Comparison of ENCODE assay signal across 8 cellular contexts in genomic region chr9:98974554-98974953, GRCh38. TPM values are rescaled to one million over a fixed set of nuclear protein-coding genes. Genes with fewer than 3 reads are reported as not detected.
DNase-seq lines count a peak whose midpoint lies in the region; ATAC-seq, FAIRE-seq and TF ChIP-seq lines count a peak whose summit lies in the region.

No MANE protein-coding gene starts in this region.

- no peak overlapping the region for H3K4ac ChIP-seq in H1 (replicated peaks; ENCODE audit: insufficient read length, low read depth, low read length)

- no peak overlapping the region for H4K8ac ChIP-seq in H1 (ENCODE audit: extremely low read depth, insufficient read depth, low read length)

- no peaks in the 10 kb centered on the region for H3K9me3 ChIP-seq in H1 (ENCODE audit: insufficient read depth in 2 of 2, low read depth in 1 of 2, low read length in 1 of 2)
- no peaks in the 10 kb centered on the region for H3K9me3 ChIP-seq in sigmoid colon
- no peaks in the 10 kb centered on the region for H3K9me3 ChIP-seq in Peyer's patch

- H3K9ac ChIP-seq in H1 (replicated peaks in 1 of 4; ENCODE audit: extremely low read depth in 1 of 4, low read depth in 3 of 4, low read length in 3 of 4): no peak overlapping the region

- H2BK5ac ChIP-seq in H1 (ENCODE audit: low read depth, low read length): no peak overlapping the region

- H3K4me3 ChIP-seq in H1 (ENCODE audit: extremely low read depth in 1 of 4, insufficient read depth in 2 of 4, low read depth in 3 of 4, low read length in 4 of 4) (no peak overlapping the region), sigmoid colon (peak overlapping the region in 1 of 4 donors; percentile 34), Peyer's patch (peak overlapping the region in 1 of 4 donors; percentile 13)

- 0 out of 2 replicates have a peak overlapping the region, but pooled peaks have one; percentile 63 for H3K18ac ChIP-seq in H1 (ENCODE audit: extremely low read depth, low read length)

- ATAC-seq in GM18511 (IDR thresholded peaks at IDR 0.05; ENCODE audit: unreplicated experiment) (peak; percentile 32), HG03159 (IDR thresholded peaks at IDR 0.05; ENCODE audit: unreplicated experiment) (peak; percentile 20)

- no peak overlapping the region for H3K14ac ChIP-seq in H1 (ENCODE audit: insufficient read length)

- no peak overlapping the region; a peak in 1 of 4 replicates for H3K4me2 ChIP-seq in H1 (ENCODE audit: insufficient read depth in 1 of 2, low read depth in 2 of 2, low read length in 2 of 2)

- no peak for TF ChIP-seq RAD21 in H1 (IDR thresholded peaks at IDR 0.05 in 1 of 2, conservative IDR thresholded peaks at IDR 0.05 in 1 of 2; ENCODE audit: low read depth in 2 of 2, low read length in 2 of 2)

- no peak for TF ChIP-seq EP300 in H1 (IDR thresholded peaks at IDR 0.05; ENCODE audit: borderline replicate concordance in 1 of 2, low read depth in 2 of 2, low read length in 2 of 2)
- TF ChIP-seq EP300 in sigmoid colon (IDR thresholded peaks at IDR 0.05): no peak

- H4K5ac ChIP-seq in H1 (ENCODE audit: insufficient read length, low read depth, low read length): no peak overlapping the region

- H3K79me2 ChIP-seq in H1 (ENCODE audit: control insufficient read depth in 1 of 2, insufficient read depth in 2 of 2, low read length in 2 of 2): no peaks in the 10 kb centered on the region

- no peak overlapping the region for H2AK5ac ChIP-seq in H1 (ENCODE audit: low read depth, low read length)

- no peak overlapping the region for H3K27ac ChIP-seq in H1 (ENCODE audit: low read depth, low read length)
- H3K27ac ChIP-seq in sigmoid colon: peak overlapping the region; percentile 76 to 91 (median 80)
- peak overlapping the region in 1 of 4 donors; percentile 41 for H3K27ac ChIP-seq in Peyer's patch

- H3K36me3 ChIP-seq in H1 (ENCODE audit: control insufficient read depth in 2 of 4, insufficient read depth in 4 of 4, low read length in 3 of 4): no peaks in the 10 kb centered on the region
- H3K36me3 ChIP-seq in sigmoid colon: no peaks in the 10 kb centered on the region
- H3K36me3 ChIP-seq in Peyer's patch: no peaks in the 10 kb centered on the region

- no peak for TF ChIP-seq CTCF in H1 (IDR thresholded peaks at IDR 0.05; ENCODE audit: control extremely low read depth in 1 of 3, insufficient read depth in 1 of 3, low read depth in 1 of 3, low read length in 3 of 3)
- no peak for TF ChIP-seq CTCF in sigmoid colon (IDR thresholded peaks at IDR 0.05)
- no peak for TF ChIP-seq CTCF in Peyer's patch (IDR thresholded peaks at IDR 0.05)

- TF ChIP-seq POLR2A in H1 (IDR thresholded peaks at IDR 0.05; ENCODE audit: control extremely low read depth in 1 of 2, low read depth in 2 of 2, low read length in 2 of 2) (no peak), sigmoid colon (IDR thresholded peaks at IDR 0.05) (no peak), Peyer's patch (IDR thresholded peaks at IDR 0.05) (no peak)

- no peak overlapping the region for H4K91ac ChIP-seq in H1 (replicated peaks; ENCODE audit: insufficient read length, low read length)

- no peak for FAIRE-seq in H1 (lab: Jason Lieb, UNC)

- H2BK20ac ChIP-seq in H1 (ENCODE audit: low read length): no peak overlapping the region

- H3K27me3 ChIP-seq in H1 (replicated peaks in 1 of 4; ENCODE audit: control insufficient read depth in 3 of 4, extremely low read depth in 1 of 4, insufficient read depth in 3 of 4, low read length in 3 of 4): peaks cover 7 to 44% (median 28%) of the 10 kb centered on the region in 4 experiments
- H3K27me3 ChIP-seq in sigmoid colon: no peaks in the 10 kb centered on the region
- H3K27me3 ChIP-seq in Peyer's patch: no peaks in the 10 kb centered on the region

- POLR2A ChIA-PET in H1 (lab: Charles Lee; ENCODE audit: partially characterized antibody): interaction anchor here (0.8 kb wide), 1 partner anchor 11 kb away, joined by 3 read pairs; no protein-coding TSS in a partner anchor

- CTCF ChIA-PET in H1 (lab: Charles Lee; ENCODE audit: partially characterized antibody): interaction anchor here (0.7 to 4.5 kb wide), 31 partner anchors 10 to 183 kb away, joined by 3 to 28 read pairs (median 4); partner anchors contain the start of gene COL15A1

- no peak overlapping the region; the same call in 1 of the 2 replicates for H2BK12ac ChIP-seq in H1 (ENCODE audit: low read depth, low read length)

- H2BK15ac ChIP-seq in H1 (ENCODE audit: low read length): 0 out of 2 replicates have a peak overlapping the region, but pooled peaks have one; percentile 46

- no peaks in the 10 kb centered on the region for H3K79me1 ChIP-seq in H1 (ENCODE audit: low read depth, low read length)

- no peak overlapping the region for H2AFZ ChIP-seq in H1 (ENCODE audit: low read length)

- DNase-seq in H1 (ENCODE audit: low read depth in 1 of 2, low spot score in 2 of 2): no peak
- no peak for DNase-seq in sigmoid colon
- DNase-seq in NCI-H345 (lab: John Stamatoyannopoulos, UW): no peak
- DNase-seq in Peyer's patch: no peak
- no peak for DNase-seq in HuH-7 (ENCODE audit: low spot score)
- DNase-seq in NCI-H226: no peak

- peaks cover 5% of the 10 kb centered on the region; the same call in 1 of the 2 replicates for H3K23me2 ChIP-seq in H1 (ENCODE audit: low read depth, low read length)

- no peak overlapping the region for H2BK120ac ChIP-seq in H1 (replicated peaks; ENCODE audit: low read depth, low read length)

- H4K20me1 ChIP-seq in H1 (replicated peaks in 1 of 2; ENCODE audit: control insufficient read depth in 1 of 2, insufficient read depth in 2 of 2, low read length in 2 of 2): peaks cover 0 to 1% of the 10 kb centered on the region in 2 experiments

- H3K23ac ChIP-seq in H1 (ENCODE audit: insufficient read length): no peak overlapping the region

- no peak overlapping the region for H3K56ac ChIP-seq in H1 (replicated peaks; ENCODE audit: insufficient read length, low read depth, low read length)

- 78% methylated on average over 8 of the region's 10 CpGs; no CpG with 5 or more reads in 1 of the 2 experiments for WGBS in H1 (ENCODE audit: extremely low coverage in 1 of 2, insufficient coverage in 1 of 2, insufficient read length in 1 of 2, insufficient replicate concordance in 2 of 2, low coverage in 1 of 2, low lambda C conversion rate in 2 of 2, missing lambda C conversion rate in 1 of 2), 2 experiments
- WGBS in sigmoid colon, 2 donors: 43 to 62% methylated on average over 10 of the region's 10 CpGs

- peaks cover 4 to 19% (median 9%) of the 10 kb centered on the region in 4 experiments for H3K4me1 ChIP-seq in H1 (replicated peaks in 1 of 4; ENCODE audit: control insufficient read depth in 3 of 4, insufficient read depth in 4 of 4, low read length in 3 of 4)
- peaks cover 0 to 95% (median 81%) of the 10 kb centered on the region in 4 donors for H3K4me1 ChIP-seq in sigmoid colon
- peaks cover 0 to 22% (median 2%) of the 10 kb centered on the region in 4 donors for H3K4me1 ChIP-seq in Peyer's patch

- intact Hi-C loops in sigmoid colon (cut with DNase I): loop anchor here (10.0 kb wide), 2 partner anchors 170 to 840 kb away; partner anchors contain the start of gene GALNT12

TF ChIP-seq in H1, 55 proteins besides CTCF, POLR2A, EP300 and RAD21:
- TF ChIP-seq CHD2 (IDR thresholded peaks at IDR 0.05; ENCODE audit: low read length) (no peak), RBBP5 (IDR thresholded peaks at IDR 0.05; ENCODE audit: borderline replicate concordance, low read depth, low read length) (no peak), SIX5 (IDR thresholded peaks at IDR 0.05; ENCODE audit: low read depth, low read length) (no peak), POLR2AphosphoS5 (IDR thresholded peaks at IDR 0.05; ENCODE audit: low read depth, low read length) (no peak), ASH2L (IDR thresholded peaks at IDR 0.05; ENCODE audit: low read length) (no peak)

RNA-seq across cellular contexts. Expression of gene COL15A1, which starts 30.8 kb away (rescaled TPM):
- total RNA-seq in H1 (2021; fragmentation: NEBNext Ultra II Directional; extraction: Animal tissue kit (Norgen Biotek cat#: 25700)): 0.08 and 0.15 TPM in 2 replicates
- polyA plus RNA-seq in H1 (2011; rRNA removed) (0.12 and 0.19 TPM in 2 replicates), sigmoid colon (1 to 10 TPM in 2 of 3 donors, under 1 TPM in 1; under 0.01 to 7.1 (median 1.8) TPM)
- 0.13 TPM for polyA plus RNA-seq in H1 (2011; cell fraction: cytosol; rRNA removed)
- 1.2 TPM for polyA plus RNA-seq in H1 (2011; cell fraction: nucleus; rRNA removed)
- 0.08 to 0.29 TPM (median 0.09 TPM) in 3 of 4 replicates, not detected in the other for polyA plus RNA-seq in H1 (2012, experiment 1 of 2)
- 0.07 TPM for polyA plus RNA-seq in H1 (2012, experiment 2 of 2)
- 0.06 TPM for polyA plus RNA-seq in H1 (2013, experiment 1 of 2)
- polyA plus RNA-seq in H1 (2013, experiment 2 of 2): 0.07 TPM
- 0.24 and 0.41 TPM in 2 replicates for polyA minus RNA-seq in H1 (2011; rRNA and poly(A)+ RNA removed)
- polyA minus RNA-seq in H1 (2011; cell fraction: cytosol; rRNA and poly(A)+ RNA removed): not detected
- 0.30 TPM for polyA minus RNA-seq in H1 (2011; cell fraction: nucleus; rRNA and poly(A)+ RNA removed)
- total RNA-seq in sigmoid colon (100 to 1,000 TPM in 1 of 4 donors, 10 to 100 TPM in 3; 21.4 to 104 (median 58.0) TPM), Peyer's patch (10 to 100 TPM in 1 of 4 donors, 1 to 10 TPM in 3; 1.4 to 16.5 (median 5.6) TPM)
